Comparison of ENCODE assay signal across 2 cellular contexts in genomic region chr12:7661741-7662140, GRCh38.
TF ChIP-seq lines count a peak whose summit lies in the region.

No MANE protein-coding gene starts in this region.

TF ChIP-seq in HEK293, 187 proteins besides CTCF, POLR2A, EP300 and RAD21:
- TF ChIP-seq ZNF544 (tag by site-specific recombination; IDR thresholded peaks at IDR 0.05), result no peak
- no peak for TF ChIP-seq SP2 (tag by site-specific recombination; IDR thresholded peaks at IDR 0.05)
- no peak for TF ChIP-seq ZNF791 (tag by site-specific recombination; IDR thresholded peaks at IDR 0.05)
- no peak for TF ChIP-seq KLF9 (tag by site-specific recombination; IDR thresholded peaks at IDR 0.05; ENCODE audit: low read depth)
- no peak for TF ChIP-seq ZNF529 (tag by site-specific recombination; IDR thresholded peaks at IDR 0.05; ENCODE audit: insufficient replicate concordance)
- no peak for TF ChIP-seq HIC1 (tag by site-specific recombination; IDR thresholded peaks at IDR 0.05)
- peak; percentile 40; the same call in 1 of the 2 replicates for TF ChIP-seq FEZF1 (tag by site-specific recombination; IDR thresholded peaks at IDR 0.05)
- no peak for TF ChIP-seq ZBTB17 (tag by site-specific recombination; IDR thresholded peaks at IDR 0.05)

TF ChIP-seq in H1, 55 proteins besides CTCF, POLR2A, EP300 and RAD21:
- TF ChIP-seq BRCA1 (IDR thresholded peaks at IDR 0.05; ENCODE audit: low read depth, low read length) (no peak), HDAC2 (IDR thresholded peaks at IDR 0.05; ENCODE audit: borderline replicate concordance in 1 of 2, low read depth in 2 of 2, low read length in 2 of 2) (no peak), BCL11A (IDR thresholded peaks at IDR 0.05; ENCODE audit: low read depth in 2 of 2, low read length in 2 of 2) (no peak), CBX5 (IDR thresholded peaks at IDR 0.05; ENCODE audit: low read depth, low read length) (no peak)
